ENCODE assay signal across 11 cellular contexts in genomic region chr4:151604238-151604637, GRCh38.
DNase-seq lines count a peak whose midpoint lies in the region; ATAC-seq and TF ChIP-seq lines count a peak whose summit lies in the region.
"Had no signal": no experiment of that assay in that cellular context is flagged by ENCODE, and none has a peak within 500 bp of the region (broad histone marks: within the 10 kb centered on the region; RNA-seq: fewer than 3 reads in every experiment).

No MANE protein-coding gene starts in this region.

- intact Hi-C loops in breast epithelium (cut with DNase I; ENCODE audit: low total_unique reads) (no loop called here), mucosa of descending colon (cut with DNase I, micrococcal nuclease) (no loop called here)

- H4K20me1 ChIP-seq in DOHH2 (ENCODE audit: control insufficient read depth, insufficient read depth, low read depth, low read length) = no peaks in the 10 kb centered on the region

- H3K27me3 ChIP-seq in DOHH2 (ENCODE audit: control insufficient read depth, low read length) (no peaks in the 10 kb centered on the region), breast epithelium (no peaks in the 10 kb centered on the region)

- H3K36me3 ChIP-seq in DOHH2 (ENCODE audit: control insufficient read depth, low read length) (no peaks in the 10 kb centered on the region), breast epithelium (no peaks in the 10 kb centered on the region), mucosa of descending colon (ENCODE audit: low read depth) (no peaks in the 10 kb centered on the region)

- no peaks in the 10 kb centered on the region for H3K4me1 ChIP-seq in DOHH2 (ENCODE audit: control insufficient read depth, low read length)
- H3K4me1 ChIP-seq in breast epithelium = no peaks in the 10 kb centered on the region
- H3K4me1 ChIP-seq in mucosa of descending colon (ENCODE audit: low read depth) = no peaks in the 10 kb centered on the region

- no peaks in the 10 kb centered on the region for H3K79me2 ChIP-seq in DOHH2 (ENCODE audit: control insufficient read depth, low read length)

- TF ChIP-seq POLR2A in breast epithelium (IDR thresholded peaks at IDR 0.05) = no peak

- no peak for DNase-seq in LNCaP clone FGC (ENCODE audit: low read depth)
- DNase-seq in breast epithelium (ENCODE audit: low spot score in 2 of 2) = no peak
- no peak for DNase-seq in mucosa of descending colon
- no peak for DNase-seq in omental fat pad (ENCODE audit: low spot score)
- DNase-seq in coronary artery (ENCODE audit: low spot score) = no peak
- no peak for DNase-seq in DMS79 treated with DMSO at 0.1 percent for 48 hours (lab: John Stamatoyannopoulos, UW)
- DNase-seq in stimulated activated CD8-positive, alpha-beta memory T cell treated with anti-CD3 and anti-CD28 coated beads, Interleukin-4, amount 100 ng/mL, for 48 hours = no peak
- DNase-seq: cortex of kidney, H7, Right ventricle myocardium superior had no signal

- TF ChIP-seq CTCF in DOHH2 (IDR thresholded peaks at IDR 0.05; ENCODE audit: low read depth, low read length, poor library complexity, severe bottlenecking) (peak; percentile 39), LNCaP clone FGC (IDR thresholded peaks at IDR 0.05; ENCODE audit: control insufficient read depth, extremely low read depth, insufficient read depth) (peak; percentile 66), breast epithelium (IDR thresholded peaks at IDR 0.05) (peak in 2 of 3 donors; percentile 39), mucosa of descending colon (IDR thresholded peaks at IDR 0.05) (no peak), omental fat pad (IDR thresholded peaks at IDR 0.05) (no peak), coronary artery (IDR thresholded peaks at IDR 0.05) (no peak)

- H3K4me3 ChIP-seq in DOHH2 (ENCODE audit: low read length) (no peak overlapping the region), LNCaP clone FGC (ENCODE audit: low read depth, low read length) (no peak overlapping the region), breast epithelium (no peak overlapping the region), mucosa of descending colon (no peak overlapping the region), coronary artery (no peak overlapping the region)

- no peak overlapping the region for H3K4me2 ChIP-seq in DOHH2 (ENCODE audit: low read length)

- H3K9me3 ChIP-seq in DOHH2 (ENCODE audit: control insufficient read depth, insufficient read depth, low read length) (no peaks in the 10 kb centered on the region), breast epithelium (no peaks in the 10 kb centered on the region), mucosa of descending colon (no peaks in the 10 kb centered on the region)

- no peaks in the 10 kb centered on the region for H3F3A ChIP-seq in DOHH2 (ENCODE audit: control insufficient read depth, insufficient read depth)

- H3K27ac ChIP-seq in DOHH2 (ENCODE audit: low read depth, low read length) (no peak overlapping the region), breast epithelium (no peak overlapping the region), coronary artery (no peak overlapping the region)

- no peaks in the 10 kb centered on the region for H3K9me2 ChIP-seq in DOHH2 (replicated peaks; ENCODE audit: control insufficient read depth, low read length)

- ATAC-seq in mucosa of descending colon (peak; percentile 34), omental fat pad (ENCODE audit: low FRiP score) (no peak)

Comparison
In these comparisons a context has a peak if more than half of its experiments do, and no peak if none do; other contexts are left out.
1. CTCF ChIP-seq: peak in DOHH2 (single experiment), LNCaP clone FGC (single experiment) and breast epithelium (2 of 3); none in mucosa of descending colon (single experiment), omental fat pad (0 of 3) and coronary artery (single experiment).